Comparison of ENCODE assay signal across 8 cellular contexts in genomic region chr3:161349529-161350278, GRCh38. TPM values are rescaled to one million over a fixed set of nuclear protein-coding genes. Genes with fewer than 3 reads are reported as not detected.
DNase-seq lines count a peak whose midpoint lies in the region; ATAC-seq and TF ChIP-seq lines count a peak whose summit lies in the region.

No MANE protein-coding gene starts in this region.

- in situ Hi-C loops in Panc1 (cut with HindIII; ENCODE audit: low pct_unique_long_range_greater_than_20kb, low sequenced_read_pairs): no loop called here

- H3K27me3 ChIP-seq in AG04450 (ENCODE audit: control insufficient read depth, insufficient read depth, low read length) (no peaks in the 10 kb centered on the region), Panc1 (ENCODE audit: control insufficient read depth, insufficient read depth, low read length) (peaks cover 2% of the 10 kb centered on the region), smooth muscle cell (ENCODE audit: low read depth) (no peaks in the 10 kb centered on the region)

- no peaks in the 10 kb centered on the region for H3F3A ChIP-seq in smooth muscle cell (ENCODE audit: low read depth)

- CTCF ChIA-PET in AG04450 (lab: Charles Lee) (interaction anchor here (0.6 to 0.9 kb wide), 4 partner anchors 22 to 75 kb away, joined by 3 read pairs; no protein-coding TSS in a partner anchor), Panc1 (lab: Charles Lee) (no interaction called here)

- no peak overlapping the region for H2AFZ ChIP-seq in smooth muscle cell (ENCODE audit: low read depth)

- no peaks in the 10 kb centered on the region for H4K20me1 ChIP-seq in smooth muscle cell (ENCODE audit: low read depth)

- no TSS peak for BruUV-seq in Panc1 (replicated peaks; lab: Mats Ljungman, UMichigan)

- no peak for TF ChIP-seq CTCF in AG04450 (IDR thresholded peaks at IDR 0.05; ENCODE audit: low read depth, low read length)
- TF ChIP-seq CTCF in Panc1 (IDR thresholded peaks at IDR 0.05): no peak
- TF ChIP-seq CTCF in smooth muscle cell (IDR thresholded peaks at IDR 0.05; ENCODE audit: borderline replicate concordance, insufficient read depth, poor library complexity, severe bottlenecking): no peak

- POLR2A ChIA-PET in AG04450 (lab: Yijun Ruan, JAX): no interaction called here
- POLR2A ChIA-PET in Panc1 (lab: Charles Lee): no interaction called here

- H3K79me2 ChIP-seq in smooth muscle cell (ENCODE audit: low read depth): no peaks in the 10 kb centered on the region

- peak overlapping the region; percentile 70 for H3K4me2 ChIP-seq in smooth muscle cell

- WGBS in smooth muscle cell (ENCODE audit: low lambda C conversion rate): 55% methylated on average over 7 of the region's 7 CpGs

- ATAC-seq in GM21447 (IDR thresholded peaks at IDR 0.05; ENCODE audit: unreplicated experiment) (peak; percentile 51), Panc1 (peak; percentile 68; the same call in 1 of the 2 replicates), GM18861 (IDR thresholded peaks at IDR 0.05; ENCODE audit: unreplicated experiment) (no peak)

- DNase-seq in AG04450 (ENCODE audit: low read depth, low spot score) (peak; percentile 37), Panc1 (ENCODE audit: low read depth, low spot score) (no peak), dermis blood vessel endothelial cell (peak; percentile 2), smooth muscle cell (lab: John Stamatoyannopoulos, UW; ENCODE audit: unreplicated experiment) (no peak), NCI-H1694 treated with DMSO at 0.1 percent for 48 hours (lab: John Stamatoyannopoulos, UW) (no peak), NCI-H2029 treated with DMSO at 0.1 percent for 48 hours (lab: John Stamatoyannopoulos, UW) (no peak)

- intact Hi-C loops in Panc1 (cut with micrococcal nuclease; ENCODE audit: unreplicated experiment): no loop called here

- no peaks in the 10 kb centered on the region for H3K9me3 ChIP-seq in AG04450 (ENCODE audit: control insufficient read depth, insufficient read depth, low read length)
- H3K9me3 ChIP-seq in Panc1 (ENCODE audit: control insufficient read depth, insufficient read depth, low read depth, low read length): no peaks in the 10 kb centered on the region
- no peaks in the 10 kb centered on the region for H3K9me3 ChIP-seq in smooth muscle cell (replicated peaks; ENCODE audit: low read depth)

- peak overlapping the region; percentile 25 for H3K9ac ChIP-seq in smooth muscle cell (ENCODE audit: low read depth)

- H3K4me1 ChIP-seq in Panc1 (ENCODE audit: control insufficient read depth, insufficient read depth, low read length) (no peaks in the 10 kb centered on the region), smooth muscle cell (ENCODE audit: low read depth) (peaks cover 4% of the 10 kb centered on the region)

- H3K27ac ChIP-seq in AG04450 (ENCODE audit: low read depth, low read length): no peak overlapping the region
- no peak overlapping the region for H3K27ac ChIP-seq in Panc1 (ENCODE audit: low read length)
- peak overlapping the region; percentile 84 for H3K27ac ChIP-seq in smooth muscle cell (ENCODE audit: low read depth)

- no peak overlapping the region for H3K4me3 ChIP-seq in AG04450 (ENCODE audit: low read depth, low read length)
- H3K4me3 ChIP-seq in Panc1 (ENCODE audit: low read depth in 2 of 2, low read length in 2 of 2): no peak overlapping the region
- no peak overlapping the region for H3K4me3 ChIP-seq in smooth muscle cell

- H3K36me3 ChIP-seq in Panc1 (ENCODE audit: control insufficient read depth, insufficient read depth, low read length): no peaks in the 10 kb centered on the region
- H3K36me3 ChIP-seq in smooth muscle cell (ENCODE audit: low read depth): no peaks in the 10 kb centered on the region

RNA-seq across cellular contexts. Expression of gene SPTSSB, which starts 21.6 kb away (rescaled TPM):
- polyA plus RNA-seq in AG04450 (2011; rRNA removed) (not detected in 2 replicates), smooth muscle cell (0.41 TPM in 1 of 2 replicates, not detected in the other)
- not detected in 2 replicates for polyA minus RNA-seq in AG04450 (2011; rRNA and poly(A)+ RNA removed)
- total RNA-seq in Panc1 (2021; ENCODE audit: unreplicated experiment) (3.7 TPM), dermis blood vessel endothelial cell (not detected in 2 replicates), smooth muscle cell (0.94 and 1.0 TPM in 2 replicates)
- polyA plus RNA-seq in Panc1 (2012; ENCODE audit: insufficient read length): 3.1 TPM

Comparison
In these comparisons a context has a peak if more than half of its experiments do, and no peak if none do; other contexts are left out.
1. DNase-seq: peak in AG04450 (single experiment) and dermis blood vessel endothelial cell (single experiment); none in Panc1 (single experiment), smooth muscle cell (single experiment), NCI-H1694 treated with DMSO at 0.1 percent for 48 hours (single experiment) and NCI-H2029 treated with DMSO at 0.1 percent for 48 hours (single experiment).